In genomic region chr1:36177589-36178463, GRCh38 we compare ENCODE assay signal across 17 cellular contexts. TPM values are rescaled to one million over a fixed set of nuclear protein-coding genes. Genes with fewer than 3 reads are reported as not detected.
DNase-seq lines count a peak whose midpoint lies in the region; ATAC-seq, FAIRE-seq and TF ChIP-seq lines count a peak whose summit lies in the region.
"Had no signal": no experiment of that assay in that cellular context is flagged by ENCODE, and none has a peak within 500 bp of the region (broad histone marks: within the 10 kb centered on the region; RNA-seq: fewer than 3 reads in every experiment).

No MANE protein-coding gene starts in this region.

- no peak for FAIRE-seq in kidney (lab: Jason Lieb, UNC)
- FAIRE-seq: endometrium, GM12878 had no signal

- H3K27ac ChIP-seq in HUES6 (ENCODE audit: low read depth, low read length) (no peak overlapping the region), duodenal mucosa (ENCODE audit: low read depth, low read length) (no peak overlapping the region), substantia nigra (ENCODE audit: low read depth, low read length, poor library complexity, severe bottlenecking) (peak overlapping the region; percentile 33), kidney (ENCODE audit: low read depth in 2 of 2, low read length in 2 of 2) (no peak overlapping the region)
- H3K27ac ChIP-seq: BLaER1, brain microvascular endothelial cell, ovary had no signal

- H3K9me3 ChIP-seq in HUES6 (ENCODE audit: control insufficient read depth, insufficient read depth, low read depth, low read length) (no peaks in the 10 kb centered on the region), duodenal mucosa (ENCODE audit: control insufficient read depth in 1 of 2, low read length in 2 of 2) (no peaks in the 10 kb centered on the region), kidney (ENCODE audit: control insufficient read depth in 1 of 2, low read length in 2 of 2) (no peaks in the 10 kb centered on the region)
- H3K9me3 ChIP-seq: BLaER1, ovary had no signal

- no peak for ATAC-seq in GM19023 (IDR thresholded peaks at IDR 0.05; ENCODE audit: unreplicated experiment)
- ATAC-seq: activated CD8-positive, alpha-beta T cell treated with anti-CD3 and anti-CD28 coated beads for 36 hours; GM12878 had no signal

- peaks cover 46% of the 10 kb centered on the region for H3K4me1 ChIP-seq in HUES6 (ENCODE audit: control insufficient read depth, insufficient read depth, low read length)
- peaks cover 9 to 16% of the 10 kb centered on the region in 2 donors for H3K4me1 ChIP-seq in duodenal mucosa (ENCODE audit: control insufficient read depth in 1 of 2, insufficient read depth in 2 of 2, low read length in 2 of 2)
- peaks cover 4 to 6% of the 10 kb centered on the region in 2 donors for H3K4me1 ChIP-seq in kidney (ENCODE audit: control insufficient read depth in 1 of 2, insufficient read depth in 1 of 2, low read depth in 1 of 2, low read length in 2 of 2)

- peaks cover 56% of the 10 kb centered on the region for H3K36me3 ChIP-seq in HUES6 (ENCODE audit: control insufficient read depth, insufficient read depth, low read length)
- H3K36me3 ChIP-seq in duodenal mucosa (ENCODE audit: control insufficient read depth in 1 of 2, insufficient read depth in 2 of 2, low read length in 2 of 2) = peaks cover 41 to 64% of the 10 kb centered on the region in 2 donors
- H3K36me3 ChIP-seq in kidney (ENCODE audit: control insufficient read depth in 1 of 2, insufficient read depth in 2 of 2, low read length in 2 of 2) = peaks cover 28 to 37% of the 10 kb centered on the region in 2 donors
- H3K36me3 ChIP-seq: ovary had no signal

- H3K9ac ChIP-seq in HUES6 (ENCODE audit: low read length) (peak overlapping the region; percentile 53), duodenal mucosa (ENCODE audit: low read depth in 1 of 2, low read length in 2 of 2) (peak overlapping the region; percentile 22 to 64), kidney (ENCODE audit: low read length in 2 of 2) (no peak overlapping the region)
- H3K9ac ChIP-seq: BLaER1 had no signal

- no peak for TF ChIP-seq CTCF in kidney (IDR thresholded peaks at IDR 0.05; ENCODE audit: borderline replicate concordance, extremely low read depth, insufficient read depth)

- H3K27me3 ChIP-seq in HUES6 (ENCODE audit: control insufficient read depth, insufficient read depth, low read length) (no peaks in the 10 kb centered on the region), duodenal mucosa (ENCODE audit: control insufficient read depth in 1 of 2, insufficient read depth in 2 of 2, low read length in 2 of 2) (no peaks in the 10 kb centered on the region)
- H3K27me3 ChIP-seq: BLaER1, brain microvascular endothelial cell, ovary had no signal

- H3K4me3 ChIP-seq in HUES6 (ENCODE audit: low read depth, low read length) (peak overlapping the region; percentile 58), duodenal mucosa (ENCODE audit: low read depth in 1 of 2, low read length in 2 of 2) (peak overlapping the region; percentile 56 to 59), kidney (ENCODE audit: low read length in 2 of 2) (no peak overlapping the region)
- H3K4me3 ChIP-seq: BLaER1, GM12878, ovary had no signal

- DNase-seq in left kidney (ENCODE audit: low read depth, low spot score) = peak; percentile 60
- no peak for DNase-seq in substantia nigra (lab: John Stamatoyannopoulos, UW)
- DNase-seq in cerebellar cortex (ENCODE audit: low spot score) = no peak
- no peak for DNase-seq in kidney
- DNase-seq: activated CD8-positive, alpha-beta T cell treated with anti-CD3 and anti-CD28 coated beads for 36 hours; brain microvascular endothelial cell; mesenchymal stem cell; NCI-H1092 treated with DMSO at 0.1 percent for 48 hours; ovary; stimulated activated CD4-positive, alpha-beta T cell treated with anti-CD3 and anti-CD28 coated beads, Interleukin-15, amount 100 ng/mL, for 24 hours had no signal

- intact Hi-C loops in kidney (cut with DNase I) = no loop called here

RNA-seq across cellular contexts. Expression of gene MAP7D1, which starts 21.9 kb away (rescaled TPM):
- 78.7 TPM for total RNA-seq in kidney
- polyA plus RNA-seq in kidney (ENCODE audit: insufficient read depth, low read depth, low replicate concordance) = 47.5 TPM

RNA-seq across cellular contexts. Expression of gene TRAPPC3, which starts 28.5 kb away (rescaled TPM):
- total RNA-seq in kidney = 58.4 TPM
- polyA plus RNA-seq in kidney (ENCODE audit: insufficient read depth, low read depth, low replicate concordance) = 102 TPM

RNA-seq across cellular contexts. Expression of gene THRAP3, which starts 46.4 kb away (rescaled TPM):
- 102 TPM for total RNA-seq in kidney
- 28.0 TPM for polyA plus RNA-seq in kidney (ENCODE audit: insufficient read depth, low read depth, low replicate concordance)

RNA-seq across cellular contexts. Expression of gene COL8A2, which starts 52.8 kb away (rescaled TPM):
- 6.4 TPM for total RNA-seq in kidney
- 0.90 TPM for polyA plus RNA-seq in kidney (ENCODE audit: insufficient read depth, low read depth, low replicate concordance)
- total RNA-seq: GM12878 had no signal
- polyA plus RNA-seq: IgD-negative memory B cell had no signal

Comparison
In these comparisons a context has a peak if more than half of its experiments do, and no peak if none do; other contexts are left out.
1. H3K4me3 ChIP-seq: peak in HUES6 (single experiment) and duodenal mucosa (2 of 2); none in kidney (0 of 2).
2. H3K9ac ChIP-seq: peak in HUES6 (single experiment) and duodenal mucosa (2 of 2); none in kidney (0 of 2).